12 cellular contexts compared by ENCODE assay signal in the genomic region with DNA sequence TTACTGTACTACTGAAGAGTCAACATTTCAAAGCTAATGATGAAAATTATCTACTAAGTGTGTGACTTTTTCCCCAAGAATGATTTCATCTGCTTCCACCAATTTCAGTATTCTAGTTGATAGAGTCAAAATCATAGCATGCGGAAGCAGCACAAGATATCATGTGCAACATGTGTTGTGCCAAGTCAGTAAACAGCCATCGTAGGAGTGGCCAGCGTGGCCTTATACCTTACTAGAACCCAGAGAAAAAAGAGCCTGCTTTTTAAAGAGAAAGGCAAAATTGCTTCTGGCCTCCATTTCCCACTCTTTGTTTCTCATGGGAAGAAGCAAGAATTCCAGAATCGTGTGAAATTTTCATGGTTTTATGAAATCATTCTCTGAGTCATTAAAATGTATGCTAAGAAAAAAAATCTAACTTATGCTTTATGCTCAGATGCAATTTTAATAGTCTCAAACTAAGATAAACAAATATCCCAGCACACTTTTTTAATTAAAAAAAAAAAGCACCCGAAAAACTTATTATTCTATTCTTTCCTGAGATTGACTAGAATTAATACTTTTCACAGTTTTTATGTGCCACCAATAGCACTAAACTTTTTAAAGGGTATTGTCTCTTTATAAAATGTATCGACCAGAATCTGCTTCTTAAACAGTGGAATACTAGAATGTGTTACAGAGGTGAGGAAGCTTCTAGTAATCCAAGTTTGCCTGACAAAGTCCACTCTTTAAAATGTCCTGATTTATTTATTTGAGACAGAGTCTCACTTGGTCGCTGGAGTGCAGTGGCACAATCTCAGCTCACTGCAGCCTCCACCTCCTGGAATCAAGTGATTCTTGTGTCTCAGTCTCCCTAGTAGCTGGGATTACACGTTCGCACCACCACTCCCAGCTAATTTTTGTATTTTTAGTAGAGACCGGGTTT.
DNase-seq lines count a peak whose midpoint lies in the region; ATAC-seq, FAIRE-seq and TF ChIP-seq lines count a peak whose summit lies in the region.
"Had no signal": no experiment of that assay in that cellular context is flagged by ENCODE, and none has a peak within 500 bp of the region (broad histone marks: within the 10 kb centered on the region; RNA-seq: fewer than 3 reads in every experiment).

No MANE protein-coding gene starts in this region.

- dilution Hi-C loops in IMR-90 (cut with HindIII; ENCODE audit: low sequenced_read_pairs, unreplicated experiment), result no loop called here

- no peak for TF ChIP-seq POLR2A in IMR-90 (IDR thresholded peaks at IDR 0.05; ENCODE audit: low read depth, low read length)

- POLR2A ChIA-PET in CD8-positive, alpha-beta memory T cell (lab: Charles Lee), result no interaction called here
- POLR2A ChIA-PET in IMR-90 (lab: Charles Lee; ENCODE audit: unreplicated experiment), result no interaction called here

- peak overlapping the region in 6 of 8 donors; percentile 39 to 71 (median 58) for H3K27ac Mint-ChIP-seq in CD8-positive, alpha-beta memory T cell
- no peak overlapping the region for H3K27ac Mint-ChIP-seq in nephron progenitor cell
- H3K27ac Mint-ChIP-seq: progenitor cell of endocrine pancreas had no signal

- no peak overlapping the region for H3K4me2 ChIP-seq in IMR-90 (ENCODE audit: low read depth, low read length)

- no peak overlapping the region for H3K18ac ChIP-seq in IMR-90 (ENCODE audit: low read depth, low read length)

- ATAC-seq in IMR-90 (ENCODE audit: low read depth) (no peak), pancreas (peak in 3 of 4 donors; percentile 34 to 61 (median 44)), GM21717 (IDR thresholded peaks at IDR 0.05; ENCODE audit: unreplicated experiment) (no peak), HG02588 (IDR thresholded peaks at IDR 0.05; ENCODE audit: unreplicated experiment) (no peak)

- no peak overlapping the region for H4K91ac ChIP-seq in IMR-90 (ENCODE audit: insufficient read depth, low read depth, low read length)

- no peaks in the 10 kb centered on the region for H3K9me3 Mint-ChIP-seq in CD8-positive, alpha-beta memory T cell
- no peaks in the 10 kb centered on the region for H3K9me3 Mint-ChIP-seq in nephron progenitor cell

- WGBS in IMR-90 (ENCODE audit: extremely low coverage in 2 of 2, insufficient read length in 1 of 2), 2 experiments, result 93% methylated on average over 3 of the region's 10 CpGs; no CpG with 5 or more reads in 1 of the 2 experiments
- 81 to 82% methylated on average over 10 of the region's 10 CpGs for WGBS in pancreas, 2 donors

- H3K9me3 ChIP-seq in CD8-positive, alpha-beta memory T cell (ENCODE audit: low read length), result no peaks in the 10 kb centered on the region
- H3K9me3 ChIP-seq in IMR-90 (ENCODE audit: control insufficient read depth, insufficient read depth, low read length) (no peaks in the 10 kb centered on the region), pancreas (no peaks in the 10 kb centered on the region)
- H3K9me3 ChIP-seq: thyroid gland had no signal

- H2BK5ac ChIP-seq in IMR-90 (ENCODE audit: low read depth, low read length, poor library complexity, severe bottlenecking), result no peak overlapping the region

- peaks cover 7% of the 10 kb centered on the region for H3K36me3 ChIP-seq in CD8-positive, alpha-beta memory T cell (ENCODE audit: insufficient read depth, low read length)
- peaks cover 4% of the 10 kb centered on the region; the same call in 1 of the 2 replicates for H3K36me3 ChIP-seq in IMR-90 (ENCODE audit: control insufficient read depth, insufficient read depth, low read length)
- no peaks in the 10 kb centered on the region for H3K36me3 ChIP-seq in pancreas
- H3K36me3 ChIP-seq: thyroid gland had no signal

- peaks cover 17% of the 10 kb centered on the region for H3K9me1 ChIP-seq in IMR-90 (ENCODE audit: insufficient read depth, low read length)

- no peak overlapping the region for H3K23ac ChIP-seq in IMR-90 (ENCODE audit: low read depth, low read length)

- peaks cover 52% of the 10 kb centered on the region for H4K20me1 ChIP-seq in IMR-90 (ENCODE audit: insufficient read depth, low read length)

- no peak overlapping the region for H3K4ac ChIP-seq in IMR-90 (ENCODE audit: low read depth, low read length)

- no peak overlapping the region for H3K9ac ChIP-seq in IMR-90 (ENCODE audit: low read depth, low read length)

- no peak overlapping the region for H4K8ac ChIP-seq in IMR-90 (ENCODE audit: low read depth in 2 of 2, low read length in 2 of 2)

- H2BK15ac ChIP-seq in IMR-90 (ENCODE audit: low read depth, low read length), result no peak overlapping the region

- no peak overlapping the region for H2AFZ ChIP-seq in IMR-90 (replicated peaks; ENCODE audit: low read length, poor library complexity)

- H3K4me1 Mint-ChIP-seq in CD8-positive, alpha-beta memory T cell, result peaks cover 67 to 87% (median 83%) of the 10 kb centered on the region in 3 donors
- peaks cover 10% of the 10 kb centered on the region for H3K4me1 Mint-ChIP-seq in nephron progenitor cell

- no peak overlapping the region for H3K4me3 ChIP-seq in CD8-positive, alpha-beta memory T cell (ENCODE audit: low read length)
- H3K4me3 ChIP-seq in IMR-90 (ENCODE audit: insufficient read depth, low read depth, low read length) (no peak overlapping the region), pancreas (no peak overlapping the region)
- H3K4me3 ChIP-seq: thyroid gland had no signal

- TF ChIP-seq CTCF in IMR-90 (conservative IDR thresholded peaks at IDR 0.05; ENCODE audit: low read depth, low read length), result no peak
- no peak for TF ChIP-seq CTCF in pancreas (IDR thresholded peaks at IDR 0.05)
- TF ChIP-seq CTCF in nephron progenitor cell (IDR thresholded peaks at IDR 0.05), result no peak

- no peaks in the 10 kb centered on the region for H3K27me3 ChIP-seq in CD8-positive, alpha-beta memory T cell (ENCODE audit: insufficient read depth, low read length, poor library complexity, severe bottlenecking)
- H3K27me3 ChIP-seq in IMR-90 (ENCODE audit: control insufficient read depth, insufficient read depth, low read length) (no peaks in the 10 kb centered on the region), pancreas (no peaks in the 10 kb centered on the region)
- H3K27me3 ChIP-seq: thyroid gland had no signal

- FAIRE-seq in pancreas (lab: Jason Lieb, UNC), result no peak
- FAIRE-seq: astrocyte had no signal

- CTCF ChIA-PET in CD8-positive, alpha-beta memory T cell (lab: Charles Lee), result no interaction called here
- CTCF ChIA-PET in IMR-90 (lab: Yijun Ruan, JAX), result no interaction called here

- no peak overlapping the region for H2AK9ac ChIP-seq in IMR-90 (replicated peaks; ENCODE audit: low read depth, low read length, poor library complexity)

- DNase-seq in CD8-positive, alpha-beta memory T cell, result no peak
- DNase-seq in IMR-90 (peak; percentile 37), fibroblast of gingiva (ENCODE audit: low read depth) (peak; percentile 25), pancreas (no peak), nephron progenitor cell (no peak)
- DNase-seq: NCI-H1694 treated with DMSO at 0.1 percent for 48 hours, NCI-H510A treated with DMSO at 0.1 percent for 48 hours, thyroid gland had no signal

- no peaks in the 10 kb centered on the region for H3K27me3 Mint-ChIP-seq in CD8-positive, alpha-beta memory T cell
- H3K27me3 Mint-ChIP-seq in nephron progenitor cell (ENCODE audit: low read depth, poor library complexity), result no peaks in the 10 kb centered on the region
- H3K27me3 Mint-ChIP-seq: progenitor cell of endocrine pancreas had no signal

- no peak overlapping the region for H3K56ac ChIP-seq in IMR-90 (ENCODE audit: extremely low read depth, insufficient read depth, low read length)

- H4K5ac ChIP-seq in IMR-90 (ENCODE audit: low read depth, low read length), result no peak overlapping the region

- TF ChIP-seq RAD21 in IMR-90 (IDR thresholded peaks at IDR 0.05; ENCODE audit: low read length), result no peak

- H3K79me1 ChIP-seq in IMR-90 (ENCODE audit: low read depth in 1 of 2, low read length in 2 of 2), result peaks cover 12 to 64% of the 10 kb centered on the region in 2 experiments; a peak in 2 of 4 replicates

- peaks cover 66% of the 10 kb centered on the region for H3K4me1 ChIP-seq in CD8-positive, alpha-beta memory T cell (ENCODE audit: insufficient read depth, low read length)
- H3K4me1 ChIP-seq in IMR-90 (ENCODE audit: control insufficient read depth, insufficient read depth, low read length) (peaks cover 9% of the 10 kb centered on the region; the same call in 1 of the 2 replicates), pancreas (peaks cover 0 to 15% (median 5%) of the 10 kb centered on the region in 3 donors)

- H3K27ac ChIP-seq in CD8-positive, alpha-beta memory T cell (ENCODE audit: low read depth, low read length), result no peak overlapping the region
- peak overlapping the region; percentile 76; the same call in 1 of the 2 replicates for H3K27ac ChIP-seq in IMR-90 (ENCODE audit: insufficient read depth, low read length)
- no peak overlapping the region for H3K27ac ChIP-seq in pancreas
- H3K27ac ChIP-seq: thyroid gland had no signal

- H2AK5ac ChIP-seq in IMR-90 (ENCODE audit: low read depth, low read length), result no peak overlapping the region

- BruUV-seq in IMR-90 (replicated peaks; lab: Mats Ljungman, UMichigan), result no TSS peak

- intact Hi-C loops in IMR-90 (cut with micrococcal nuclease), result no loop called here
- intact Hi-C loops in pancreas (cut with DNase I), result no loop called here

- 0 out of 2 replicates have a peak overlapping the region, but pooled peaks have one; percentile 68 for H3K14ac ChIP-seq in IMR-90 (replicated peaks; ENCODE audit: low read depth, low read length)

- H2BK120ac ChIP-seq in IMR-90 (ENCODE audit: low read depth, low read length), result no peak overlapping the region

- in situ Hi-C loops in IMR-90 (cut with MboI; ENCODE audit: low sequenced_read_pairs), result no loop called here

- peak overlapping the region in 2 of 7 donors; percentile 15 to 35 for H3K4me3 Mint-ChIP-seq in CD8-positive, alpha-beta memory T cell
- H3K4me3 Mint-ChIP-seq in nephron progenitor cell, result no peak overlapping the region

- peaks cover 0 to 59% (median 24%) of the 10 kb centered on the region in 3 donors for H3K36me3 Mint-ChIP-seq in CD8-positive, alpha-beta memory T cell
- H3K36me3 Mint-ChIP-seq in nephron progenitor cell (ENCODE audit: low read depth), result no peaks in the 10 kb centered on the region

- H2BK20ac ChIP-seq in IMR-90 (ENCODE audit: low read depth, low read length), result no peak overlapping the region

TF ChIP-seq in IMR-90, 13 proteins besides CTCF, POLR2A, EP300 and RAD21 (continues in another document):
- no peak for TF ChIP-seq SMC3 (IDR thresholded peaks at IDR 0.05; ENCODE audit: low read depth, low read length)
- TF ChIP-seq, protein P1, sequence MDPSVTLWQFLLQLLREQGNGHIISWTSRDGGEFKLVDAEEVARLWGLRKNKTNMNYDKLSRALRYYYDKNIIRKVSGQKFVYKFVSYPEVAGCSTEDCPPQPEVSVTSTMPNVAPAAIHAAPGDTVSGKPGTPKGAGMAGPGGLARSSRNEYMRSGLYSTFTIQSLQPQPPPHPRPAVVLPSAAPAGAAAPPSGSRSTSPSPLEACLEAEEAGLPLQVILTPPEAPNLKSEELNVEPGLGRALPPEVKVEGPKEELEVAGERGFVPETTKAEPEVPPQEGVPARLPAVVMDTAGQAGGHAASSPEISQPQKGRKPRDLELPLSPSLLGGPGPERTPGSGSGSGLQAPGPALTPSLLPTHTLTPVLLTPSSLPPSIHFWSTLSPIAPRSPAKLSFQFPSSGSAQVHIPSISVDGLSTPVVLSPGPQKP (IDR thresholded peaks at IDR 0.05; ENCODE audit: borderline replicate concordance, low read depth, low read length), result no peak
- TF ChIP-seq RFX5 (IDR thresholded peaks at IDR 0.05; ENCODE audit: low read depth, low read length), result no peak

Comparison
In these comparisons a context has a peak if more than half of its experiments do, and no peak if none do; other contexts are left out.
1. DNase-seq: peak in IMR-90 (single experiment) and fibroblast of gingiva (single experiment); none in CD8-positive, alpha-beta memory T cell (0 of 5), pancreas (0 of 6) and nephron progenitor cell (single experiment).
2. ATAC-seq: peak in pancreas (3 of 4); none in IMR-90 (single experiment), GM21717 (single experiment) and HG02588 (single experiment).